Comparison of ENCODE assay signal across 11 cellular contexts in the genomic region with DNA sequence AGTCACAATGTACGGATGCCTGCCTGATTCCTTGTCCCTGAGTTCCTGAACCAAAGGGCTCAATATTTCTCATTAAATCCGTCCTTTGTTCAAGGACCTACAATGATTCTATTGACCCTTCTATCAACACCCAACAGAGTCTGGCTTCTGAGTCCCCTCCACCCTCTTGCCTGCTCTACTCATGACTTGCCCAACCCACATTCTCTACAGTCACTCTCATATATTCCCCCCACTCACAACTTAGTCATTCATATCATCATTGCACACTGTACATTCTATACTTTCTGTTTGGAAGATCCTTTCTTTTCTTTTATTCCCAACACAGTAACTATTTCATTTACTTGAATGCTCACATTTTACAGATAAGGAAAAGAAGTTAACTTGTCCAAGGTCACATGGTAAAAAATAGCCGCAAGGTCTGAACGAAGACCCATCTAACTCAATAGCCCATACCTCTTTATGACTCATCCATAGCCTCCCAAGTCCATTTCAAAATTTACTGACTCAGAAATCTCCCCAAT. TPM values are rescaled to one million over a fixed set of nuclear protein-coding genes. Genes with fewer than 3 reads are reported as not detected.
A peak's percentile ranks its signal among the peaks of the same experiment; 100 is the strongest.
DNase-seq lines count a peak whose midpoint lies in the region; TF ChIP-seq lines count a peak whose summit lies in the region.
"Had no signal": no experiment of that assay in that cellular context is flagged by ENCODE, and none has a peak within 500 bp of the region (broad histone marks: within the 10 kb centered on the region; RNA-seq: fewer than 3 reads in every experiment).

No MANE protein-coding gene starts in this region.

- no peaks in the 10 kb centered on the region for H3K27me3 ChIP-seq in tibial artery

- H3K36me3 Mint-ChIP-seq in progenitor cell of endocrine pancreas (ENCODE audit: insufficient read depth) = peaks cover 19% of the 10 kb centered on the region

- TF ChIP-seq CTCF in HEK293 (tag by site-specific recombination; IDR thresholded peaks at IDR 0.05) (no peak), WI38 (IDR thresholded peaks at IDR 0.05; ENCODE audit: low read depth, low read length) (no peak), progenitor cell of endocrine pancreas (IDR thresholded peaks at IDR 0.05; ENCODE audit: unreplicated experiment) (no peak), tibial artery (IDR thresholded peaks at IDR 0.05) (no peak)

- no peak overlapping the region for H3K27ac Mint-ChIP-seq in progenitor cell of endocrine pancreas

- H3K4me1 ChIP-seq in HEK293 (ENCODE audit: control insufficient read depth, insufficient read depth, low read length) = peaks cover 5% of the 10 kb centered on the region
- peaks cover 0 to 66% (median 35%) of the 10 kb centered on the region in 4 donors for H3K4me1 ChIP-seq in tibial artery

- POLR2A ChIA-PET in HEK293 (lab: Yijun Ruan, JAX) = no interaction called here

- H3K9me3 ChIP-seq in HEK293 (ENCODE audit: control insufficient read depth, insufficient read depth, low read depth, low read length) = no peaks in the 10 kb centered on the region
- no peaks in the 10 kb centered on the region for H3K9me3 ChIP-seq in tibial artery

- H3K4me3 ChIP-seq in HEK293 (ENCODE audit: low read depth, low read length) (no peak overlapping the region), WI38 (ENCODE audit: low read depth, low read length) (peak overlapping the region; percentile 8; the same call in 1 of the 2 replicates), tibial artery (no peak overlapping the region)

- peak overlapping the region; percentile 1 for H3K4me3 Mint-ChIP-seq in progenitor cell of endocrine pancreas (ENCODE audit: low read depth)

- peaks cover 17% of the 10 kb centered on the region for H3K27me3 Mint-ChIP-seq in progenitor cell of endocrine pancreas

- DNase-seq in epithelial cell of prostate (ENCODE audit: low read depth, low spot score) (no peak), progenitor cell of endocrine pancreas (ENCODE audit: low spot score, unreplicated experiment) (no peak), DMS153 treated with DMSO at 0.1 percent for 48 hours (lab: John Stamatoyannopoulos, UW; ENCODE audit: unreplicated experiment) (no peak), T1000 (lab: John Stamatoyannopoulos, UW) (no peak), tibial artery (no peak)
- no peak for DNase-seq in activated CD8-positive, alpha-beta memory T cell treated with anti-CD3 and anti-CD28 coated beads for 24 hours
- DNase-seq: DMS79 treated with DMSO at 0.1 percent for 48 hours, right cardiac atrium, T-helper 1 cell had no signal

- CTCF ChIA-PET in HEK293 (lab: Yijun Ruan, JAX) = interaction anchor here (0.6 to 1.0 kb wide), 3 partner anchors 71 to 161 kb away, joined by 3 to 4 read pairs (median 4); a partner anchor contains a TSS

- H3K27ac ChIP-seq in HEK293 (ENCODE audit: extremely low read depth, low read depth, low read length) (no peak overlapping the region), epithelial cell of prostate (peak overlapping the region; percentile 31), tibial artery (no peak overlapping the region)

- intact Hi-C loops in tibial artery (cut with DNase I; ENCODE audit: low total_unique reads) = no loop called here

- H3K9me3 Mint-ChIP-seq in progenitor cell of endocrine pancreas (ENCODE audit: low read depth) = no peaks in the 10 kb centered on the region

- H3K36me3 ChIP-seq in HEK293 (ENCODE audit: control insufficient read depth in 2 of 2, insufficient read depth in 1 of 2, low read length in 2 of 2) (peaks cover 0 to 31% of the 10 kb centered on the region in 2 experiments; a peak in 2 of 3 replicates), tibial artery (peaks cover 0 to 19% (median 9%) of the 10 kb centered on the region in 3 donors)

- peaks cover 37% of the 10 kb centered on the region for H3K4me1 Mint-ChIP-seq in progenitor cell of endocrine pancreas (ENCODE audit: low read depth)

TF ChIP-seq in HEK293, 187 proteins besides CTCF, POLR2A, EP300 and RAD21:
- TF ChIP-seq EGR2 (tag by site-specific recombination; IDR thresholded peaks at IDR 0.05; ENCODE audit: low read depth) (peak; percentile 32; the same call in 1 of the 2 replicates), REPIN1 (tag by site-specific recombination; IDR thresholded peaks at IDR 0.05; ENCODE audit: low read depth) (no peak), RBAK (tag by site-specific recombination; IDR thresholded peaks at IDR 0.05) (no peak), ZNF555 (tag by site-specific recombination; conservative IDR thresholded peaks at IDR 0.05) (no peak), ZNF223 (tag by site-specific recombination; IDR thresholded peaks at IDR 0.05) (no peak), ZNF843 (tag by site-specific recombination; IDR thresholded peaks at IDR 0.05) (no peak), OVOL3 (tag by site-specific recombination; IDR thresholded peaks at IDR 0.05) (no peak), KLF8 (tag by site-specific recombination; IDR thresholded peaks at IDR 0.05) (no peak), ZFHX2 (tag by site-specific recombination; conservative IDR thresholded peaks at IDR 0.05) (peak; percentile 39), PRDM6 (tag by site-specific recombination; IDR thresholded peaks at IDR 0.05) (no peak)

RNA-seq across cellular contexts. Expression of gene OTUD7B, which starts 3.6 kb away (rescaled TPM):
- total RNA-seq in progenitor cell of endocrine pancreas = 29.1 and 30.3 TPM in 2 replicates
